In genomic region chr19:41863209-41863931, GRCh38 we compare ENCODE assay signal across 8 cellular contexts. TPM values are rescaled to one million over a fixed set of nuclear protein-coding genes. Genes with fewer than 3 reads are reported as not detected.
A peak's percentile ranks its signal among the peaks of the same experiment; 100 is the strongest.
DNase-seq lines count a peak whose midpoint lies in the region; ATAC-seq and TF ChIP-seq lines count a peak whose summit lies in the region.
"Had no signal": no experiment of that assay in that cellular context is flagged by ENCODE, and none has a peak within 500 bp of the region (broad histone marks: within the 10 kb centered on the region; RNA-seq: fewer than 3 reads in every experiment).

No MANE protein-coding gene starts in this region.

- ATAC-seq in GM21423 (IDR thresholded peaks at IDR 0.05; ENCODE audit: unreplicated experiment), result no peak

- peak overlapping the region; percentile 19; the same call in 1 of the 2 replicates for H3K27ac ChIP-seq in WERI-Rb-1

- H3K9me3 ChIP-seq in WERI-Rb-1 (ENCODE audit: severe bottlenecking), result no peaks in the 10 kb centered on the region

- no peaks in the 10 kb centered on the region for H3K27me3 Mint-ChIP-seq in T-helper 1 cell treated with Interleukin-12 subunit alpha and Interleukin-12 subunit beta and Interleukin-4 antibody, amounts not matched to agents 30 μg/mL and 1 μg/mL, for 36 hours (ENCODE audit: low read depth)
- H3K27me3 Mint-ChIP-seq in neural crest cell (ENCODE audit: low read depth), result peaks cover 6% of the 10 kb centered on the region

- peak overlapping the region; percentile 91 for H3K4me3 Mint-ChIP-seq in T-helper 1 cell treated with Interleukin-12 subunit alpha and Interleukin-12 subunit beta and Interleukin-4 antibody, amounts not matched to agents 30 μg/mL and 1 μg/mL, for 36 hours
- H3K4me3 Mint-ChIP-seq in neural crest cell, result peak overlapping the region; percentile 79

- no peak for TF ChIP-seq CTCF in WERI-Rb-1 (IDR thresholded peaks at IDR 0.05; ENCODE audit: low read depth, low read length)
- TF ChIP-seq CTCF in neural crest cell (conservative IDR thresholded peaks at IDR 0.05), result no peak

- peaks cover 81% of the 10 kb centered on the region for H3K36me3 ChIP-seq in WERI-Rb-1

- DNase-seq in T-helper 1 cell, result no peak
- DNase-seq in WERI-Rb-1, result no peak
- no peak for DNase-seq in neural crest cell (ENCODE audit: low read depth, low spot score)
- no peak for DNase-seq in H4 (ENCODE audit: low spot score)
- DNase-seq: ACHN, NCI-H526 had no signal

- H3K4me3 ChIP-seq in WERI-Rb-1 (ENCODE audit: low read depth, low read length), result no peak overlapping the region

- H3K36me3 Mint-ChIP-seq in T-helper 1 cell treated with Interleukin-12 subunit alpha and Interleukin-12 subunit beta and Interleukin-4 antibody, amounts not matched to agents 30 μg/mL and 1 μg/mL, for 36 hours (ENCODE audit: low read depth), result peaks cover 60% of the 10 kb centered on the region
- H3K36me3 Mint-ChIP-seq in neural crest cell (ENCODE audit: low read depth), result peaks cover 35% of the 10 kb centered on the region

- no peaks in the 10 kb centered on the region for H3K27me3 ChIP-seq in WERI-Rb-1 (ENCODE audit: insufficient read depth, low read depth, severe bottlenecking)

- H3K9me3 Mint-ChIP-seq in T-helper 1 cell treated with Interleukin-12 subunit alpha and Interleukin-12 subunit beta and Interleukin-4 antibody, amounts not matched to agents 30 μg/mL and 1 μg/mL, for 36 hours, result no peaks in the 10 kb centered on the region
- H3K9me3 Mint-ChIP-seq in neural crest cell, result no peaks in the 10 kb centered on the region

- H3K27ac Mint-ChIP-seq in T-helper 1 cell treated with Interleukin-12 subunit alpha and Interleukin-12 subunit beta and Interleukin-4 antibody, amounts not matched to agents 30 μg/mL and 1 μg/mL, for 36 hours, result peak overlapping the region; percentile 52
- H3K27ac Mint-ChIP-seq in neural crest cell (ENCODE audit: unreplicated experiment), result peak overlapping the region; percentile 71

- H3K4me1 Mint-ChIP-seq in T-helper 1 cell treated with Interleukin-12 subunit alpha and Interleukin-12 subunit beta and Interleukin-4 antibody, amounts not matched to agents 30 μg/mL and 1 μg/mL, for 36 hours (ENCODE audit: low read depth), result peaks cover 51% of the 10 kb centered on the region
- peaks cover 47% of the 10 kb centered on the region for H3K4me1 Mint-ChIP-seq in neural crest cell

RNA-seq across cellular contexts. Expression of gene RPS19, which starts 3.3 kb away (rescaled TPM):
- 2,492 and 2,613 TPM in 2 replicates for total RNA-seq in neural crest cell
- 1,641 and 1,922 TPM in 2 replicates for total RNA-seq in H4 (2014; rRNA removed; shearing (Covaris generic))

RNA-seq across cellular contexts. Expression of gene CD79A, which starts 13.7 kb away (rescaled TPM):
- total RNA-seq in neural crest cell, result 0.32 and 0.70 TPM in 2 replicates
- total RNA-seq in H4 (2014; rRNA removed; shearing (Covaris generic)), result not detected in 2 replicates

RNA-seq across cellular contexts. Expression of gene DMRTC2, which starts 18.5 kb away (rescaled TPM):
- total RNA-seq in neural crest cell, result not detected in 2 replicates
- total RNA-seq in H4 (2014; rRNA removed; shearing (Covaris generic)), result not detected in 2 replicates

RNA-seq across cellular contexts. Expression of gene LYPD4, which starts 18.9 kb away (rescaled TPM):
- total RNA-seq in neural crest cell, result not detected in 2 replicates
- 0.41 TPM in 1 of 2 replicates, not detected in the other for total RNA-seq in H4 (2014; rRNA removed; shearing (Covaris generic))

RNA-seq across cellular contexts. Expression of gene ARHGEF1, which starts 19.6 kb away (rescaled TPM):
- total RNA-seq in neural crest cell, result 62.3 and 69.9 TPM in 2 replicates
- total RNA-seq in H4 (2014; rRNA removed; shearing (Covaris generic)), result 14.5 and 15.9 TPM in 2 replicates
